In the genomic region with DNA sequence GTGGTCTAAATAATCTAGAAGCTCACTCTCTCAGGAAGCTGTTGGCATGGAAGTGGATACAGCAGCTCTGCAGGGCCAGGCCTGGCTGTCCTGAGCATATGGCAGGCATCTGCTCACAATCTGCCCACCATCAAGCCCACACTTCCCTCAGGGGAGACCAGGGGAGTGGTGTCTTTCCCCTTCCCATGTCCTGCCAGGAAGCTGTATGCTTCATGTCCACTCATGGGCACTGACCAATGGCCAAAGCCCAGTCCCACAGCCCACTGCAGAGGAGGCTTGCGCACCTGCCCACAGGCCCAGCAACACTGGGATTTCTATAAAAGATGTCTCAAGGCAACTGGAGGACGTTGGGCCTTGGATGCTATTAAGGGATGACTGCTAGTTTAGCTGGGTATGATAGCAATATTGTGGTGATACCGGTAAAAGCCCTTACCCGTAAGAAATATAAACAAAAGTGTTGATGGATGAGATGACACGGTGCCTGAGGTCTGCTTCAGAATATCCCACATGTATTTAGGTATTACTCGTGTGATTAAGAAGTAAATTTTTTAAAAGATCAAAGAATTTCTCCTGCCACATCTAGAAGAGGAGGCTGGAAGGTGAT, we compare ENCODE assay signal across 17 cellular contexts.
A peak's percentile ranks its signal among the peaks of the same experiment; 100 is the strongest.
DNase-seq lines count a peak whose midpoint lies in the region; ATAC-seq and TF ChIP-seq lines count a peak whose summit lies in the region.
"Had no signal": no experiment of that assay in that cellular context is flagged by ENCODE, and none has a peak within 500 bp of the region (broad histone marks: within the 10 kb centered on the region; RNA-seq: fewer than 3 reads in every experiment).

No MANE protein-coding gene starts in this region.

- no peak overlapping the region for H4K12ac ChIP-seq in trophoblast cell (ENCODE audit: low read depth, low read length)

- H2BK120ac ChIP-seq in trophoblast cell (ENCODE audit: insufficient read depth, low read length, poor library complexity): no peak overlapping the region

- no peak overlapping the region for H4K91ac ChIP-seq in trophoblast cell (ENCODE audit: low read depth, low read length)

- H2AK5ac ChIP-seq in trophoblast cell (ENCODE audit: low read length): no peak overlapping the region

- no peaks in the 10 kb centered on the region for H3K79me2 ChIP-seq in HCT116 (ENCODE audit: insufficient read depth, low read length)
- H3K79me2 ChIP-seq in trophoblast cell (ENCODE audit: control insufficient read depth, insufficient read depth, low read length, poor library complexity): no peaks in the 10 kb centered on the region

- no peak overlapping the region for H3K23ac ChIP-seq in trophoblast cell (ENCODE audit: low read length)

- no peak for TF ChIP-seq RAD21 in HCT116 (IDR thresholded peaks at IDR 0.05; ENCODE audit: low read depth)

- H3K27me3 Mint-ChIP-seq in immature natural killer cell (ENCODE audit: low read depth in 3 of 3): peaks cover 6 to 12% (median 9%) of the 10 kb centered on the region in 3 donors

- TF ChIP-seq CTCF in HCT116 (IDR thresholded peaks at IDR 0.05 in 2 of 3, conservative IDR thresholded peaks at IDR 0.05 in 1 of 3; ENCODE audit: borderline replicate concordance in 1 of 3, insufficient read depth in 1 of 3, low read depth in 2 of 3, low read length in 2 of 3): no peak

- H3K4me3 Mint-ChIP-seq in immature natural killer cell: no peak overlapping the region
- H3K4me3 Mint-ChIP-seq: CD14-positive monocyte had no signal

- H3K9me3 ChIP-seq in HCT116 (ENCODE audit: control insufficient read depth in 1 of 2, insufficient read depth in 1 of 2, low read depth in 1 of 2, low read length in 2 of 2) (peaks cover 16 to 24% of the 10 kb centered on the region in 2 experiments; a peak in 2 of 4 replicates), trophoblast cell (ENCODE audit: insufficient read depth, low read depth, low read length) (peaks cover 27% of the 10 kb centered on the region)

- no peaks in the 10 kb centered on the region for H3K9me2 ChIP-seq in HCT116 (ENCODE audit: insufficient read depth)

- H3K4me2 ChIP-seq in HCT116 (ENCODE audit: low read length) (no peak overlapping the region), trophoblast cell (ENCODE audit: low read length) (no peak overlapping the region)

- intact Hi-C loops in HCT116 (cut with micrococcal nuclease): no loop called here

- H3K27ac Mint-ChIP-seq in immature natural killer cell: no peak overlapping the region

- H2BK5ac ChIP-seq in trophoblast cell (ENCODE audit: low read depth, low read length, poor library complexity): no peak overlapping the region

- H3K9ac ChIP-seq in HCT116 (ENCODE audit: low read length) (no peak overlapping the region), trophoblast cell (ENCODE audit: low read length) (no peak overlapping the region)

- no peak overlapping the region for H2AFZ ChIP-seq in HCT116 (ENCODE audit: low read depth, low read length, poor library complexity, severe bottlenecking)
- no peak overlapping the region for H2AFZ ChIP-seq in trophoblast cell (ENCODE audit: insufficient read depth, low read length, poor library complexity)

- H3K27me3 ChIP-seq in HCT116 (ENCODE audit: insufficient read depth, low read length) (no peaks in the 10 kb centered on the region), trophoblast cell (ENCODE audit: insufficient read depth, low read length) (no peaks in the 10 kb centered on the region)

- H3K36me3 Mint-ChIP-seq in immature natural killer cell: no peaks in the 10 kb centered on the region
- H3K36me3 Mint-ChIP-seq: CD14-positive monocyte had no signal

- BruUV-seq in HCT116 (replicated peaks; lab: Mats Ljungman, UMichigan): no TSS peak

- H3K4me1 ChIP-seq in HCT116 (ENCODE audit: control insufficient read depth in 1 of 2, insufficient read depth in 2 of 2, low read length in 2 of 2): peaks cover 24 to 33% of the 10 kb centered on the region in 2 experiments
- H3K4me1 ChIP-seq in trophoblast cell (ENCODE audit: control insufficient read depth in 1 of 2, insufficient read depth in 2 of 2, low read length in 2 of 2): peaks cover 0 to 2% of the 10 kb centered on the region in 2 experiments

- WGBS in trophoblast cell (ENCODE audit: extremely low coverage, insufficient coverage, insufficient read length): no CpG with 5 or more reads among the region's 6 CpGs

- DNase-seq in activated CD8-positive, alpha-beta memory T cell treated with anti-CD3 and anti-CD28 coated beads, Interleukin-2, amount 50 U/mL, for 48 hours: peak; percentile 36
- no peak for DNase-seq in activated CD8-positive, alpha-beta memory T cell treated with anti-CD3 and anti-CD28 coated beads, Interleukin-2, amount 50 U/mL, for 4 hours
- DNase-seq in HCT116 (ENCODE audit: low read depth, low spot score) (no peak), islet precursor cell (peak; percentile 25), trophoblast cell (no peak), activated T-cell treated with anti-CD3 and anti-CD28 coated beads for 4 hours (no peak), immature natural killer cell (no peak)
- DNase-seq: COR-L47, DMS53, KBM-7, NCI-H1048, NCI-H146, NCI-H2107, NCI-H345, NCI-H526 treated with DMSO at 0.1 percent for 48 hours had no signal

- H3K4ac ChIP-seq in trophoblast cell (ENCODE audit: low read depth, low read length): no peak overlapping the region

- no peak overlapping the region for H2BK12ac ChIP-seq in trophoblast cell (ENCODE audit: low read length)

- no peak overlapping the region for H3K14ac ChIP-seq in trophoblast cell (ENCODE audit: low read length)

- CTCF ChIA-PET in HCT116 (lab: Charles Lee): no interaction called here

- H3K36me3 ChIP-seq in HCT116 (ENCODE audit: control insufficient read depth in 1 of 2, insufficient read depth in 2 of 2, low read length in 2 of 2) (no peaks in the 10 kb centered on the region), trophoblast cell (ENCODE audit: control insufficient read depth in 1 of 2, insufficient read depth in 2 of 2, low read length in 2 of 2) (no peaks in the 10 kb centered on the region)

- peaks cover 2% of the 10 kb centered on the region for H3K79me1 ChIP-seq in trophoblast cell (ENCODE audit: low read length)

- TF ChIP-seq POLR2A in HCT116 (IDR thresholded peaks at IDR 0.05; ENCODE audit: borderline replicate concordance, extremely low read depth, insufficient read depth, insufficient read length): no peak

- no peak overlapping the region for H3K27ac ChIP-seq in HCT116 (ENCODE audit: low read depth, low read length)
- H3K27ac ChIP-seq in trophoblast cell (ENCODE audit: low read depth, low read length): no peak overlapping the region

- H3K9me3 Mint-ChIP-seq in immature natural killer cell: peaks cover 6 to 16% (median 9%) of the 10 kb centered on the region in 6 donors

- H3K4me1 Mint-ChIP-seq in immature natural killer cell: no peaks in the 10 kb centered on the region

- no peak overlapping the region for H4K8ac ChIP-seq in trophoblast cell (ENCODE audit: low read depth, low read length)

- H3K4me3 ChIP-seq in HCT116 (replicated peaks in 1 of 2; ENCODE audit: low read depth in 1 of 2, low read length in 2 of 2) (no peak overlapping the region), trophoblast cell (ENCODE audit: low read depth, low read length) (peak overlapping the region; percentile 19)

- RAD21 ChIA-PET in HCT116 (lab: Charles Lee; ENCODE audit: low non-redundant PET in 1 of 2, low total read pairs in 2 of 2, uncharacterized antibody in 2 of 2, unreplicated experiment in 2 of 2): no interaction called here

- no peak overlapping the region for H3K18ac ChIP-seq in trophoblast cell (ENCODE audit: low read length)

- POLR2A ChIA-PET in HCT116 (lab: Charles Lee): no interaction called here

- no peaks in the 10 kb centered on the region for H4K20me1 ChIP-seq in HCT116 (ENCODE audit: insufficient read depth)

- ATAC-seq in HCT116 (no peak), HG03280 (IDR thresholded peaks at IDR 0.05; ENCODE audit: unreplicated experiment) (no peak)

TF ChIP-seq in HCT116, 20 proteins besides CTCF, POLR2A, EP300 and RAD21:
- TF ChIP-seq EGR1 (IDR thresholded peaks at IDR 0.05; ENCODE audit: low read depth) (no peak), TCF7L2 (IDR thresholded peaks at IDR 0.05; ENCODE audit: borderline replicate concordance, extremely low read depth, insufficient read depth, insufficient read length) (peak; percentile 10), ZNF274 (IDR thresholded peaks at IDR 0.05; ENCODE audit: low read depth, low read length) (no peak), YY1 (IDR thresholded peaks at IDR 0.05; ENCODE audit: extremely low read depth, insufficient replicate concordance, low read depth, low read length) (no peak)
- TF ChIP-seq, protein P1, sequence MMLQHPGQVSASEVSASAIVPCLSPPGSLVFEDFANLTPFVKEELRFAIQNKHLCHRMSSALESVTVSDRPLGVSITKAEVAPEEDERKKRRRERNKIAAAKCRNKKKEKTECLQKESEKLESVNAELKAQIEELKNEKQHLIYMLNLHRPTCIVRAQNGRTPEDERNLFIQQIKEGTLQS (IDR thresholded peaks at IDR 0.05): no peak
- TF ChIP-seq, protein P2, sequence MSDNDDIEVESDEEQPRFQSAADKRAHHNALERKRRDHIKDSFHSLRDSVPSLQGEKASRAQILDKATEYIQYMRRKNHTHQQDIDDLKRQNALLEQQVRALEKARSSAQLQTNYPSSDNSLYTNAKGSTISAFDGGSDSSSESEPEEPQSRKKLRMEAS (IDR thresholded peaks at IDR 0.05): no peak

Comparison
In these comparisons a context has a peak if more than half of its experiments do, and no peak if none do; other contexts are left out.
1. DNase-seq: peak in activated CD8-positive, alpha-beta memory T cell treated with anti-CD3 and anti-CD28 coated beads, Interleukin-2, amount 50 U/mL, for 48 hours (single experiment) and islet precursor cell (single experiment); none in activated CD8-positive, alpha-beta memory T cell treated with anti-CD3 and anti-CD28 coated beads, Interleukin-2, amount 50 U/mL, for 4 hours (single experiment), HCT116 (single experiment), trophoblast cell (0 of 2), activated T-cell treated with anti-CD3 and anti-CD28 coated beads for 4 hours (single experiment) and immature natural killer cell (0 of 3).